In the genomic region with DNA sequence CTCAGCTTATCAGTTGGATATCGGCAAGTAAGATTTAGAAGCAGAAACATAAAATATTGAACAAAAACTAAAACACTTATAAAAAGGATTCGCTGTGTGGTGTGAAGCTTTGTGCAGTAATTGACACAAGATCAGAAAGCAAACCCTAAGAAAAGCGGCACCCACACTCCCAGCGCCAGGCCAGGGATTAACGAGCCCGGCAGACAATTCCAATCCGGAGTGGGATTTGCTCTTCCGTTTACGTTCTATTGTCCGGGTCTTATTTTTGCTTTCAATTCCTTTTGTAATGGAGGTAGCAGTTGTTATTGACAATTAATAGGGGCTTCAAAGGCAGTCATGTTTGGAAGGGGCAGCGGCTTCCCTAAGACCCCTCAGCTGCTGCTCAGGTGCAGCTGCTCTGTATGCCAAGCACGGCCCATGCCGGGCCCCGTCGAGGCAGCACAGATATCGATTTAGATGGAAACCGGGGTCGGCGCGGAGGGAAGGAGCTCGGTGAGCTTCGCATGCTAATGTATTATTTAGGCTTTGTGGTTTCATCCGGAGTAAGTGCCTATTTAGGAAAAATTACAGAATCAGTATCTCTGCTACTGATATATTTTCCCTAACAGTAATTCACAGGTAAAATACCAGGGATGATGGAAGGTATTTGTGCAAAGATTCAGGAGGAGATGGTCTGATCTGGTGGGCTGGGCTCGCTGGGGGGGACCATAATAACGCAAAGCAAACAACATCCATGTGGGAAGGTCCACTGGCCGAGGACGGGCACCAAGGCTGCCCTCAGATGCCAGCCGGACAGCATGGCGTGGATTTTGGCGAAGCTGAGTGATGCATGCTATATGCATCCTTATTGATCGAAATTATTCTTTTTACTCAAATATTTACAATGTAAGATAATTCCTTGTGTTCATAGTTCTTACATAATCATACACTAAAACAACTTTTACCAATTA, we compare ENCODE assay signal across 16 cellular contexts.
DNase-seq lines count a peak whose midpoint lies in the region; ATAC-seq and TF ChIP-seq lines count a peak whose summit lies in the region.
"Had no signal": no experiment of that assay in that cellular context is flagged by ENCODE, and none has a peak within 500 bp of the region (broad histone marks: within the 10 kb centered on the region; RNA-seq: fewer than 3 reads in every experiment).

No MANE protein-coding gene starts in this region.

- H3K9me2 ChIP-seq in SK-N-SH, result no peaks in the 10 kb centered on the region

- H3K4me2 ChIP-seq in SK-N-SH, result no peak overlapping the region

- no peaks in the 10 kb centered on the region for H3K27me3 ChIP-seq in right atrium auricular region
- H3K27me3 ChIP-seq in left ventricle myocardium inferior (ENCODE audit: low read depth), result peaks cover 33% of the 10 kb centered on the region
- no peaks in the 10 kb centered on the region for H3K27me3 ChIP-seq in SK-N-SH (ENCODE audit: insufficient read depth)
- H3K27me3 ChIP-seq: Peyer's patch had no signal

- H3K4me1 ChIP-seq in right atrium auricular region (no peaks in the 10 kb centered on the region), left ventricle myocardium inferior (no peaks in the 10 kb centered on the region), SK-N-SH (ENCODE audit: control insufficient read depth in 1 of 2, insufficient read depth in 2 of 2, low read depth in 1 of 2, low read length in 1 of 2) (peaks cover 0 to 15% of the 10 kb centered on the region in 2 experiments; a peak in 1 of 4 replicates)
- H3K4me1 ChIP-seq: Peyer's patch had no signal

- H3K4me1 Mint-ChIP-seq in osteocyte (ENCODE audit: unreplicated experiment), result no peaks in the 10 kb centered on the region
- H3K4me1 Mint-ChIP-seq in activated CD8-positive, alpha-beta T cell treated with anti-CD3 and anti-CD28 coated beads, Interleukin-2, amount 10 ng/mL, durations not matched to agents 7 days and 5 days (ENCODE audit: low read depth), result no peaks in the 10 kb centered on the region
- H3K4me1 Mint-ChIP-seq: CD8-positive, alpha-beta memory T cell had no signal

- no peak for TF ChIP-seq RAD21 in SK-N-SH (IDR thresholded peaks at IDR 0.05; ENCODE audit: low read length)

- no peaks in the 10 kb centered on the region for H3K27me3 Mint-ChIP-seq in osteocyte (ENCODE audit: unreplicated experiment)
- no peaks in the 10 kb centered on the region for H3K27me3 Mint-ChIP-seq in activated CD8-positive, alpha-beta T cell treated with anti-CD3 and anti-CD28 coated beads, Interleukin-2, amount 10 ng/mL, durations not matched to agents 7 days and 5 days (ENCODE audit: low read depth)

- DNase-seq in right atrium auricular region (ENCODE audit: low spot score) (peak; percentile 43), left ventricle myocardium inferior (no peak), posterior vena cava (ENCODE audit: low spot score) (peak; percentile 51), SK-N-SH (no peak), osteocyte (ENCODE audit: extremely low spot score, unreplicated experiment) (no peak)
- no peak for DNase-seq in activated CD8-positive, alpha-beta T cell treated with anti-CD3 and anti-CD28 coated beads, Interleukin-2, amount 10 ng/mL, durations not matched to agents 7 days and 5 days
- DNase-seq: ACHN; C1 segment of cervical spinal cord; CD8-positive, alpha-beta memory T cell; EL; MM.1S; NCI-H1092 treated with DMSO at 0.1 percent for 48 hours; NCI-H2029 treated with DMSO at 0.1 percent for 48 hours; NCI-H510A had no signal

- TF ChIP-seq EP300 in SK-N-SH (IDR thresholded peaks at IDR 0.05; ENCODE audit: borderline replicate concordance in 1 of 2, low read depth in 1 of 2, low read length in 1 of 2), result no peak

- H3K9me3 ChIP-seq in right atrium auricular region (no peaks in the 10 kb centered on the region), left ventricle myocardium inferior (replicated peaks) (no peaks in the 10 kb centered on the region), iPS-18c (ENCODE audit: control insufficient read depth, insufficient read depth, low read length) (peaks cover 38% of the 10 kb centered on the region), SK-N-SH (peaks cover 11% of the 10 kb centered on the region; the same call in 1 of the 2 replicates)
- H3K9me3 ChIP-seq: Peyer's patch had no signal

- no peaks in the 10 kb centered on the region for H4K20me1 ChIP-seq in SK-N-SH (ENCODE audit: insufficient read depth)

- 62% methylated on average over 31 of the region's 31 CpGs for WGBS in SK-N-SH (ENCODE audit: low lambda C conversion rate)

- H3K9ac ChIP-seq in SK-N-SH, result no peak overlapping the region

- no peak overlapping the region for H3K4me3 ChIP-seq in right atrium auricular region
- H3K4me3 ChIP-seq in left ventricle myocardium inferior, result no peak overlapping the region
- peak overlapping the region; percentile 24; the same call in 1 of the 2 replicates for H3K4me3 ChIP-seq in iPS-18c (ENCODE audit: insufficient read depth, low read depth, low read length)
- no peak overlapping the region for H3K4me3 ChIP-seq in SK-N-SH (ENCODE audit: low read depth in 2 of 2, low read length in 1 of 2)
- H3K4me3 ChIP-seq: Peyer's patch had no signal

- no peak overlapping the region for H3K27ac Mint-ChIP-seq in osteocyte (ENCODE audit: unreplicated experiment)
- H3K27ac Mint-ChIP-seq in activated CD8-positive, alpha-beta T cell treated with anti-CD3 and anti-CD28 coated beads, Interleukin-2, amount 10 ng/mL, durations not matched to agents 7 days and 5 days, result no peak overlapping the region
- H3K27ac Mint-ChIP-seq: CD8-positive, alpha-beta memory T cell had no signal

- intact Hi-C loops in left ventricle myocardium inferior (cut with micrococcal nuclease) (no loop called here), posterior vena cava (cut with DNase I) (no loop called here)

- no peaks in the 10 kb centered on the region for H3K79me2 ChIP-seq in SK-N-SH (ENCODE audit: insufficient read depth)

- no peak for ATAC-seq in activated CD8-positive, alpha-beta T cell treated with anti-CD3 and anti-CD28 coated beads, Interleukin-2, amount 10 ng/mL, durations not matched to agents 7 days and 5 days

- H3K4me3 Mint-ChIP-seq in osteocyte (ENCODE audit: unreplicated experiment), result no peak overlapping the region
- no peak overlapping the region for H3K4me3 Mint-ChIP-seq in activated CD8-positive, alpha-beta T cell treated with anti-CD3 and anti-CD28 coated beads, Interleukin-2, amount 10 ng/mL, durations not matched to agents 7 days and 5 days
- H3K4me3 Mint-ChIP-seq: CD8-positive, alpha-beta memory T cell had no signal

- H3K36me3 ChIP-seq in right atrium auricular region (no peaks in the 10 kb centered on the region), left ventricle myocardium inferior (no peaks in the 10 kb centered on the region), SK-N-SH (replicated peaks in 1 of 2; ENCODE audit: control insufficient read depth in 1 of 2, insufficient read depth in 2 of 2, low read length in 1 of 2) (no peaks in the 10 kb centered on the region)
- H3K36me3 ChIP-seq: Peyer's patch had no signal

- POLR2A ChIA-PET in SK-N-SH (lab: Yijun Ruan, JAX), result no interaction called here
- POLR2A ChIA-PET in activated CD8-positive, alpha-beta T cell treated with anti-CD3 and anti-CD28 coated beads, Interleukin-2, amount 10 ng/mL, durations not matched to agents 7 days and 5 days (lab: Charles Lee), result no interaction called here

- no peaks in the 10 kb centered on the region for H3K36me3 Mint-ChIP-seq in osteocyte (ENCODE audit: unreplicated experiment)
- no peaks in the 10 kb centered on the region for H3K36me3 Mint-ChIP-seq in activated CD8-positive, alpha-beta T cell treated with anti-CD3 and anti-CD28 coated beads, Interleukin-2, amount 10 ng/mL, durations not matched to agents 7 days and 5 days (ENCODE audit: low read depth)
- H3K36me3 Mint-ChIP-seq: CD8-positive, alpha-beta memory T cell had no signal

- H3K27ac ChIP-seq in right atrium auricular region (no peak overlapping the region), left ventricle myocardium inferior (replicated peaks) (no peak overlapping the region), SK-N-SH (ENCODE audit: low read depth in 2 of 2, low read length in 1 of 2) (no peak overlapping the region)
- H3K27ac ChIP-seq: Peyer's patch had no signal

- no peak overlapping the region for H2AFZ ChIP-seq in SK-N-SH (ENCODE audit: low read depth)

- CTCF ChIA-PET in SK-N-SH (lab: Yijun Ruan, JAX), result no interaction called here
- CTCF ChIA-PET in activated CD8-positive, alpha-beta T cell treated with anti-CD3 and anti-CD28 coated beads, Interleukin-2, amount 10 ng/mL, durations not matched to agents 7 days and 5 days (lab: Charles Lee), result no interaction called here

- H3F3A ChIP-seq in SK-N-SH (replicated peaks; ENCODE audit: insufficient read depth), result no peaks in the 10 kb centered on the region

- TF ChIP-seq CTCF in right atrium auricular region (IDR thresholded peaks at IDR 0.05) (no peak), left ventricle myocardium inferior (IDR thresholded peaks at IDR 0.05; ENCODE audit: borderline replicate concordance) (no peak), SK-N-SH (IDR thresholded peaks at IDR 0.05) (no peak), osteocyte (IDR thresholded peaks at IDR 0.05) (no peak)

- peaks cover 37% of the 10 kb centered on the region for H3K9me3 Mint-ChIP-seq in osteocyte (ENCODE audit: unreplicated experiment)
- H3K9me3 Mint-ChIP-seq in activated CD8-positive, alpha-beta T cell treated with anti-CD3 and anti-CD28 coated beads, Interleukin-2, amount 10 ng/mL, durations not matched to agents 7 days and 5 days (ENCODE audit: insufficient read depth), result no peaks in the 10 kb centered on the region
- H3K9me3 Mint-ChIP-seq: CD8-positive, alpha-beta memory T cell had no signal

TF ChIP-seq in SK-N-SH, 30 proteins besides CTCF, POLR2A, EP300 and RAD21 (continues in another document):
- TF ChIP-seq TCF12 (IDR thresholded peaks at IDR 0.05) (no peak), MXI1 (IDR thresholded peaks at IDR 0.05; ENCODE audit: low read depth, low read length) (no peak), NRF1 (IDR thresholded peaks at IDR 0.05; ENCODE audit: low read depth, low read length) (no peak), YY1 (IDR thresholded peaks at IDR 0.05; ENCODE audit: low read depth) (no peak), TAF1 (IDR thresholded peaks at IDR 0.05; ENCODE audit: borderline replicate concordance, low read depth, low read length) (no peak), MEF2A (IDR thresholded peaks at IDR 0.05; ENCODE audit: borderline replicate concordance, low read depth) (no peak), FOXJ3 (CRISPR knock-in tag; IDR thresholded peaks at IDR 0.05) (no peak)
- TF ChIP-seq, protein P1, sequence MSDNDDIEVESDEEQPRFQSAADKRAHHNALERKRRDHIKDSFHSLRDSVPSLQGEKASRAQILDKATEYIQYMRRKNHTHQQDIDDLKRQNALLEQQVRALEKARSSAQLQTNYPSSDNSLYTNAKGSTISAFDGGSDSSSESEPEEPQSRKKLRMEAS (IDR thresholded peaks at IDR 0.05; ENCODE audit: low read depth), result no peak

Comparison
In these comparisons a context has a peak if more than half of its experiments do, and no peak if none do; other contexts are left out.
1. DNase-seq: peak in right atrium auricular region (single experiment) and posterior vena cava (single experiment); none in left ventricle myocardium inferior (single experiment), SK-N-SH (single experiment), osteocyte (single experiment) and activated CD8-positive, alpha-beta T cell treated with anti-CD3 and anti-CD28 coated beads, Interleukin-2, amount 10 ng/mL, durations not matched to agents 7 days and 5 days (single experiment).